9 cellular contexts compared by ENCODE assay signal in the genomic region with DNA sequence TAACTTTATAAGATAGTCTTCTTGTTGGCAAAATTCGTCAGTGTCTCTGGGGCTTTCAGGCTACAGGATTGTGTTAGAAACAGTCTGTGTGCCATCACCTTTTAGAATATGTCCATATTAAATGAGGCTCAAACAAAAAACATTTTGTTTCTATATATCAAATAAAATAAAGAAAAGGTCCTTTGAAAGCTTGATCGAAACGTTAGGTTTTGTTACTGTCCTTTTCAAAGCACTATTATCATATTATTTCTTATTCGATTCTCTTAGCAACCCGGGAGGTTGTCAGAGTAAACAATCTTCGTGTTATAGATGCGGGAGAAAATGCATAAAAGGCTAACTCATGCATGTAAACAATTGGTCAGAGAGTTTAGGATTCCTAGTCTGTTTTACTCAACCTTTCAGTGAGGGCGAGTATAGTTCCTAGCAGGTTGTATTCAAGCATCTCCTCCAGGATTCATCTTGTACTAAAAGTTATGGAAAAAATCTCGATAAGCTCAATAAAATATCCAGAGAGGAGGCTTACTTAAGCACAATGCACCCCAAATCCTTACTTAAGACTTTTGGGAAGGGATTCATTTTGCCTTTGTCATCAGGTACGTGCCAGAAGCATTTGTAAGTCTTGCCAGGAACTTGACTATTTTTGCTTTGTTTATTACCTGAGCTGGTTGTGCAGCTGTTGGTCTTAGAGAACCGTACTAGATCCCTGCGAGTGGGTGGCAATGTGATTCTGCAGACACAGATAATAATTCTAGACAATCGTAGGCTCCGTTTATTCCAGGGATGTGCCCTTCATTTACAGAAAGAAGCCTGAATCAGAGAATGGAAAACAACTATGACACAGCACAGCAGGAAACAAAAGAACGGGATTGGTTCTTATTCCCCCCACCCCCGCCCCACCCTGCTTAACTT.
DNase-seq lines count a peak whose midpoint lies in the region; ATAC-seq, FAIRE-seq and TF ChIP-seq lines count a peak whose summit lies in the region.
"Had no signal": no experiment of that assay in that cellular context is flagged by ENCODE, and none has a peak within 500 bp of the region (broad histone marks: within the 10 kb centered on the region; RNA-seq: fewer than 3 reads in every experiment).

No MANE protein-coding gene starts in this region.

- H3K9ac ChIP-seq in K562 (ENCODE audit: insufficient read depth in 1 of 2, low read depth in 2 of 2, low read length in 2 of 2), result peak overlapping the region; percentile 15 to 75; a peak in 3 of 4 replicates

- H3K79me2 ChIP-seq in K562 (ENCODE audit: control insufficient read depth, insufficient read depth, low read length), result no peaks in the 10 kb centered on the region

- no peaks in the 10 kb centered on the region for H3K9me3 ChIP-seq in K562 (replicated peaks; ENCODE audit: control insufficient read depth, insufficient read depth, low read depth, low read length)
- H3K9me3 ChIP-seq in naive thymus-derived CD4-positive, alpha-beta T cell (ENCODE audit: control insufficient read depth in 2 of 3, low read length in 3 of 3), result no peaks in the 10 kb centered on the region
- H3K9me3 ChIP-seq in esophagus muscularis mucosa, result no peaks in the 10 kb centered on the region
- H3K9me3 ChIP-seq: adrenal gland had no signal

- WGBS in K562 (ENCODE audit: insufficient coverage, low coverage, missing lambda C conversion rate), result 8% methylated on average over 15 of the region's 16 CpGs
- 74% methylated on average over 16 of the region's 16 CpGs for WGBS in esophagus muscularis mucosa

- peak overlapping the region; percentile 85 for H3K4me2 ChIP-seq in K562 (ENCODE audit: insufficient read depth, low read length)

- peak; percentile 97 for TF ChIP-seq POLR2A in K562 (conservative IDR thresholded peaks at IDR 0.05)
- no peak for TF ChIP-seq POLR2A in H54 (IDR thresholded peaks at IDR 0.05; ENCODE audit: low read depth, low read length)
- TF ChIP-seq POLR2A in esophagus muscularis mucosa (IDR thresholded peaks at IDR 0.05; ENCODE audit: low read depth), result no peak

- no peaks in the 10 kb centered on the region for H4K20me1 ChIP-seq in K562 (replicated peaks; ENCODE audit: control insufficient read depth, insufficient read depth, low read length)

- H3K27me3 Mint-ChIP-seq in naive thymus-derived CD4-positive, alpha-beta T cell, result no peaks in the 10 kb centered on the region

- intact Hi-C loops in K562 (cut with micrococcal nuclease) (loop anchor here (5.0 kb wide), 2 partner anchors 164 to 184 kb away; no protein-coding TSS in a partner anchor), esophagus muscularis mucosa (cut with DNase I) (no loop called here)
- intact Hi-C loops in naive thymus-derived CD4-positive, alpha-beta T cell (cut with micrococcal nuclease), result loop anchor here (5.0 to 10.0 kb wide), 6 partner anchors 74 to 538 kb away; no protein-coding TSS in a partner anchor

- ATAC-seq in K562 (peak; percentile 75), HG03095 (IDR thresholded peaks at IDR 0.05; ENCODE audit: unreplicated experiment) (no peak), HG03135 (IDR thresholded peaks at IDR 0.05; ENCODE audit: unreplicated experiment) (no peak)
- ATAC-seq in naive thymus-derived CD4-positive, alpha-beta T cell, result no peak

- TF ChIP-seq CTCF in K562 (IDR thresholded peaks at IDR 0.05 in 2 of 3, conservative IDR thresholded peaks at IDR 0.05 in 1 of 3; ENCODE audit: insufficient read depth in 2 of 3, low read depth in 1 of 3, low read length in 3 of 3) (no peak), esophagus muscularis mucosa (IDR thresholded peaks at IDR 0.05) (no peak)

- TF ChIP-seq EP300 in K562 (IDR thresholded peaks at IDR 0.05; ENCODE audit: low read length) (no peak), esophagus muscularis mucosa (IDR thresholded peaks at IDR 0.05) (no peak)

- H3K9me1 ChIP-seq in K562 (ENCODE audit: control insufficient read depth, insufficient read depth, low read length), result no peaks in the 10 kb centered on the region

- peak overlapping the region; percentile 91 to 99 (median 96) for H3K27ac Mint-ChIP-seq in naive thymus-derived CD4-positive, alpha-beta T cell

- peaks cover 45 to 87% (median 77%) of the 10 kb centered on the region in 7 donors for H3K4me1 Mint-ChIP-seq in naive thymus-derived CD4-positive, alpha-beta T cell

- H3K4me3 Mint-ChIP-seq in naive thymus-derived CD4-positive, alpha-beta T cell, result peak overlapping the region in 8 of 10 donors; percentile 45 to 84 (median 72)

- H3K36me3 ChIP-seq in K562 (ENCODE audit: control insufficient read depth, insufficient read depth, low read length) (no peaks in the 10 kb centered on the region), esophagus muscularis mucosa (no peaks in the 10 kb centered on the region)
- no peaks in the 10 kb centered on the region for H3K36me3 ChIP-seq in naive thymus-derived CD4-positive, alpha-beta T cell (ENCODE audit: control insufficient read depth in 2 of 3, insufficient read depth in 3 of 3, low read length in 3 of 3)
- H3K36me3 ChIP-seq: adrenal gland had no signal

- peaks cover 0 to 3% (median 0%) of the 10 kb centered on the region in 5 donors for H3K36me3 Mint-ChIP-seq in naive thymus-derived CD4-positive, alpha-beta T cell

- FAIRE-seq in K562 (lab: Jason Lieb, UNC) (peak; percentile 79), H54 (lab: Jason Lieb, UNC) (no peak)

- peaks cover 0 to 5% (median 0%) of the 10 kb centered on the region in 11 donors for H3K9me3 Mint-ChIP-seq in naive thymus-derived CD4-positive, alpha-beta T cell

- peak overlapping the region; percentile 92 for H3K27ac ChIP-seq in K562 (ENCODE audit: extremely low read depth, low read depth, low read length)
- H3K27ac ChIP-seq in naive thymus-derived CD4-positive, alpha-beta T cell (ENCODE audit: low read depth, low read length), result peak overlapping the region; percentile 63
- H3K27ac ChIP-seq in esophagus muscularis mucosa (replicated peaks in 1 of 4), result no peak overlapping the region
- H3K27ac ChIP-seq: adrenal gland had no signal

- TSS peak; percentile 97 for BruUV-seq in K562 (replicated peaks; lab: Mats Ljungman, UMichigan)

- H3K4me1 ChIP-seq in K562 (replicated peaks in 1 of 2; ENCODE audit: control insufficient read depth in 2 of 2, insufficient read depth in 2 of 2, low read length in 2 of 2), result peaks cover 16 to 39% of the 10 kb centered on the region in 2 experiments
- peaks cover 59 to 72% of the 10 kb centered on the region in 2 donors for H3K4me1 ChIP-seq in naive thymus-derived CD4-positive, alpha-beta T cell (ENCODE audit: control insufficient read depth in 2 of 2, insufficient read depth in 2 of 2, low read length in 2 of 2)
- peaks cover 13 to 23% (median 19%) of the 10 kb centered on the region in 4 donors for H3K4me1 ChIP-seq in esophagus muscularis mucosa

- H3K4me3 ChIP-seq in K562 (peak overlapping the region; percentile 28), esophagus muscularis mucosa (no peak overlapping the region)
- no peak overlapping the region for H3K4me3 ChIP-seq in naive thymus-derived CD4-positive, alpha-beta T cell (ENCODE audit: low read length)

- in situ Hi-C loops in Caki2 (cut with HindIII; ENCODE audit: low pct_unique_long_range_greater_than_20kb, low sequenced_read_pairs), result loop anchor here (25.0 kb wide), 1 partner anchor 159 kb away; no protein-coding TSS in a partner anchor
- in situ Hi-C loops in K562 (cut with MboI), result no loop called here

- peak; percentile 75 for DNase-seq in Caki2 (ENCODE audit: low read depth)
- peak; percentile 66 for DNase-seq in LHCN-M2 (ENCODE audit: low read depth)
- peak; percentile 46 to 80 (median 64) for DNase-seq in K562 (ENCODE audit: extremely low read depth in 1 of 4, low spot score in 3 of 4)
- DNase-seq in naive thymus-derived CD4-positive, alpha-beta T cell, result no peak
- DNase-seq in H54 (ENCODE audit: insufficient read length, low spot score), result no peak
- no peak for DNase-seq in esophagus muscularis mucosa (ENCODE audit: extremely low spot score)
- DNase-seq: adrenal gland had no signal

- POLR2A ChIA-PET in K562 (lab: Yijun Ruan, JAX), result interaction anchor here (0.6 to 3.4 kb wide), 7 partner anchors 11 to 857 kb away, joined by 3 to 13 read pairs (median 5); no protein-coding TSS in a partner anchor
- POLR2A ChIA-PET in naive thymus-derived CD4-positive, alpha-beta T cell (lab: Charles Lee), result interaction anchor here (0.6 to 1.5 kb wide), 12 partner anchors 11 to 144 kb away, joined by 3 to 5 read pairs (median 3); no protein-coding TSS in a partner anchor

- H2AFZ ChIP-seq in K562 (ENCODE audit: low read depth, low read length), result peak overlapping the region; percentile 99

- no peaks in the 10 kb centered on the region for H3K27me3 ChIP-seq in K562 (ENCODE audit: control insufficient read depth in 2 of 2, insufficient read depth in 2 of 2, low read length in 2 of 2)
- H3K27me3 ChIP-seq in naive thymus-derived CD4-positive, alpha-beta T cell (ENCODE audit: control insufficient read depth in 2 of 2, insufficient read depth in 2 of 2, low read length in 2 of 2), result no peaks in the 10 kb centered on the region
- no peaks in the 10 kb centered on the region for H3K27me3 ChIP-seq in esophagus muscularis mucosa
- H3K27me3 ChIP-seq: adrenal gland had no signal

- TF ChIP-seq RAD21 in K562 (CRISPR knock-in tag; conservative IDR thresholded peaks at IDR 0.05 in 1 of 2, IDR thresholded peaks at IDR 0.05 in 1 of 2), result no peak; a peak in 1 of 4 replicates

- CTCF ChIA-PET in K562 (lab: Yijun Ruan, JAX; ENCODE audit: low intra/inter-chr PET ratio), result interaction anchor here (0.5 kb wide), 1 partner anchor 119 kb away, joined by 6 read pairs; no protein-coding TSS in a partner anchor
- CTCF ChIA-PET in naive thymus-derived CD4-positive, alpha-beta T cell (lab: Charles Lee), result interaction anchor here (0.7 to 3.1 kb wide), 2 partner anchors 14 to 162 kb away, joined by 3 to 7 read pairs; no protein-coding TSS in a partner anchor

TF ChIP-seq in K562, 482 proteins besides CTCF, POLR2A, EP300 and RAD21 (continues in another document):
- no peak for TF ChIP-seq ZNF174 (CRISPR knock-in tag; IDR thresholded peaks at IDR 0.05)
- TF ChIP-seq PHF8 (IDR thresholded peaks at IDR 0.05; ENCODE audit: borderline replicate concordance, low read length), result peak; percentile 33; the same call in 1 of the 2 replicates
- TF ChIP-seq, protein P1, sequence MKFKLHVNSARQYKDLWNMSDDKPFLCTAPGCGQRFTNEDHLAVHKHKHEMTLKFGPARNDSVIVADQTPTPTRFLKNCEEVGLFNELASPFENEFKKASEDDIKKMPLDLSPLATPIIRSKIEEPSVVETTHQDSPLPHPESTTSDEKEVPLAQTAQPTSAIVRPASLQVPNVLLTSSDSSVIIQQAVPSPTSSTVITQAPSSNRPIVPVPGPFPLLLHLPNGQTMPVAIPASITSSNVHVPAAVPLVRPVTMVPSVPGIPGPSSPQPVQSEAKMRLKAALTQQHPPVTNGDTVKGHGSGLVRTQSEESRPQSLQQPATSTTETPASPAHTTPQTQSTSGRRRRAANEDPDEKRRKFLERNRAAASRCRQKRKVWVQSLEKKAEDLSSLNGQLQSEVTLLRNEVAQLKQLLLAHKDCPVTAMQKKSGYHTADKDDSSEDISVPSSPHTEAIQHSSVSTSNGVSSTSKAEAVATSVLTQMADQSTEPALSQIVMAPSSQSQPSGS (CRISPR knock-in tag; IDR thresholded peaks at IDR 0.05), result no peak

Comparison
In these comparisons a context has a peak if more than half of its experiments do, and no peak if none do; other contexts are left out.
1. DNase-seq: peak in Caki2 (single experiment), LHCN-M2 (single experiment) and K562 (4 of 4); none in naive thymus-derived CD4-positive, alpha-beta T cell (0 of 9), H54 (single experiment) and esophagus muscularis mucosa (single experiment).
2. H3K27ac ChIP-seq: peak in K562 (single experiment) and naive thymus-derived CD4-positive, alpha-beta T cell (single experiment); none in esophagus muscularis mucosa (0 of 4).